ENCODE assay signal across 9 cellular contexts in the genomic region with DNA sequence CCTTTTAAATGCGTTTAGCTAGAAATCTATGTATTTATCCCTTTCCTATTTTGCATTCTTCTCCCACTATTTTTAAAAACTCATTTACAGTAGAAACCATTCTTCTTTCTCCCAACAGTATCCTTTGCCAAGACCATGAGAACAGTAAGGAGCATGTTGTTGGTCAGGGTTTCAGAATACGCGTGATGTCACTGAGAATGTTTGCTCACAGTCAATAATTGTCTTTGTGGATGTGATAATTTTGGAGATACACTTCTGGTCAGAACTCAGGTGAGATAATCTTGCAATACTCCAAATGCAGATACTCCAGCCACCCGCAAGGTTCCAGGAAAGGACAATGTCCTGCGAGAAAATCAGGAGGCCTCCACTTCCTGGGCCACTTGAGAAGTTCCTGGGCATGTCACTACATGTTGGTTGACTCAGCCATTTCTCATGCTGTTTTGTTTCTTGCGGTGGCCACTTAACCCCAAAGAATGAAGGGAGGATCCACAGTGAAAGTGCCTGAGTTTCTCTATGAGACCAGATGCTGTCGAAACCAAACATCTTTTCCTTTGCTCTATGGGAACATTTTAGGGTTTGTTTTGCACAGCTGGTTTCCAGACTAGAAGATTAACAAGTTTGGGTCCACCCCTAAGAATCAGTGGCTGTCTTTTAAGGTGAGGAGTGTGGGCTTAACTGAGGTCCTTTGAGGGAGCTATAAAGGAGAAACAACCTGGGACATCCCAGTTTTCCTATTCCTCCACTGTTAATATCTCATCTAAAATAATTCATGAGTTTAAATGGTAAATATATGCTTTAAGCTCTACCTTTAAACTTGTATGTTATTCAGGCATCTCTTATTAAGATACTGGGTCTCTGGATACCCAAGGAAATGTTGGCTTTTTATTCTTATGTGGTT.
DNase-seq lines count a peak whose midpoint lies in the region; ATAC-seq, FAIRE-seq and TF ChIP-seq lines count a peak whose summit lies in the region.
"Had no signal": no experiment of that assay in that cellular context is flagged by ENCODE, and none has a peak within 500 bp of the region (broad histone marks: within the 10 kb centered on the region; RNA-seq: fewer than 3 reads in every experiment).

No MANE protein-coding gene starts in this region.

- peak overlapping the region; percentile 32 for H4K91ac ChIP-seq in H1 (replicated peaks; ENCODE audit: insufficient read length, low read length)

- no peak for TF ChIP-seq EP300 in H1 (IDR thresholded peaks at IDR 0.05; ENCODE audit: borderline replicate concordance in 1 of 2, low read depth in 2 of 2, low read length in 2 of 2)
- TF ChIP-seq EP300 in suprapubic skin (IDR thresholded peaks at IDR 0.05) = no peak

- no peaks in the 10 kb centered on the region for H3K27me3 ChIP-seq in KMS-11 (ENCODE audit: insufficient read depth, low read depth)
- no peaks in the 10 kb centered on the region for H3K27me3 ChIP-seq in H1 (replicated peaks in 1 of 4; ENCODE audit: control insufficient read depth in 3 of 4, extremely low read depth in 1 of 4, insufficient read depth in 3 of 4, low read length in 3 of 4)
- no peaks in the 10 kb centered on the region for H3K27me3 ChIP-seq in suprapubic skin
- H3K27me3 ChIP-seq: BLaER1 had no signal

- H4K8ac ChIP-seq in H1 (ENCODE audit: extremely low read depth, insufficient read depth, low read length) = no peak overlapping the region

- CTCF ChIA-PET in H1 (lab: Charles Lee; ENCODE audit: partially characterized antibody) = interaction anchor here (0.6 to 2.5 kb wide), 6 partner anchors 20 to 277 kb away, joined by 3 to 8 read pairs (median 4); no protein-coding TSS in a partner anchor

- FAIRE-seq in H1 (lab: Jason Lieb, UNC) = no peak

- TF ChIP-seq POLR2A in H1 (IDR thresholded peaks at IDR 0.05; ENCODE audit: control extremely low read depth in 1 of 2, low read depth in 2 of 2, low read length in 2 of 2) (no peak), suprapubic skin (IDR thresholded peaks at IDR 0.05) (no peak)

- H2AFZ ChIP-seq in KMS-11 (ENCODE audit: low read depth) (no peak overlapping the region), H1 (ENCODE audit: low read length) (no peak overlapping the region)

- H3K4me3 ChIP-seq in KMS-11 (IDR thresholded peaks at IDR 0.05; ENCODE audit: insufficient read depth, low read depth, low read length) (no peak overlapping the region), H1 (ENCODE audit: extremely low read depth in 1 of 4, insufficient read depth in 2 of 4, low read depth in 3 of 4, low read length in 4 of 4) (no peak overlapping the region; a peak in 1 of 8 replicates), suprapubic skin (no peak overlapping the region)
- H3K4me3 ChIP-seq: BLaER1 had no signal

- no peaks in the 10 kb centered on the region for H4K20me1 ChIP-seq in KMS-11 (ENCODE audit: insufficient read depth)
- H4K20me1 ChIP-seq in H1 (replicated peaks in 1 of 2; ENCODE audit: control insufficient read depth in 1 of 2, insufficient read depth in 2 of 2, low read length in 2 of 2) = no peaks in the 10 kb centered on the region
- H4K20me1 ChIP-seq: BLaER1 had no signal

- TF ChIP-seq RAD21 in H1 (IDR thresholded peaks at IDR 0.05 in 1 of 2, conservative IDR thresholded peaks at IDR 0.05 in 1 of 2; ENCODE audit: low read depth in 2 of 2, low read length in 2 of 2) = no peak

- H3K56ac ChIP-seq in H1 (replicated peaks; ENCODE audit: insufficient read length, low read depth, low read length) = no peak overlapping the region

- H3K9me3 ChIP-seq in H1 (ENCODE audit: insufficient read depth in 2 of 2, low read depth in 1 of 2, low read length in 1 of 2) (no peaks in the 10 kb centered on the region), suprapubic skin (no peaks in the 10 kb centered on the region)
- H3K9me3 ChIP-seq: BLaER1 had no signal

- H3K79me1 ChIP-seq in H1 (ENCODE audit: low read depth, low read length) = no peaks in the 10 kb centered on the region

- H2BK5ac ChIP-seq in H1 (ENCODE audit: low read depth, low read length) = peak overlapping the region; percentile 79

- POLR2A ChIA-PET in H1 (lab: Charles Lee; ENCODE audit: partially characterized antibody) = interaction anchor here (1.1 to 1.6 kb wide), 3 partner anchors 8 to 142 kb away, joined by 3 to 5 read pairs (median 3); no protein-coding TSS in a partner anchor

- peak overlapping the region; percentile 44 for H2BK120ac ChIP-seq in H1 (replicated peaks; ENCODE audit: low read depth, low read length)

- no peak overlapping the region for H2BK20ac ChIP-seq in H1 (ENCODE audit: low read length)

- TF ChIP-seq CTCF in KMS-11 (conservative IDR thresholded peaks at IDR 0.05; ENCODE audit: low read depth, low read length) (no peak), H1 (IDR thresholded peaks at IDR 0.05; ENCODE audit: control extremely low read depth in 1 of 3, insufficient read depth in 1 of 3, low read depth in 1 of 3, low read length in 3 of 3) (no peak), suprapubic skin (IDR thresholded peaks at IDR 0.05) (no peak)

- no peak overlapping the region for H3K23ac ChIP-seq in H1 (ENCODE audit: insufficient read length)

- H2AK5ac ChIP-seq in H1 (ENCODE audit: low read depth, low read length) = no peak overlapping the region

- no peak for ATAC-seq in HG02981 (IDR thresholded peaks at IDR 0.05; ENCODE audit: unreplicated experiment)

- 82% methylated on average over 7 of the region's 7 CpGs; no CpG with 5 or more reads in 1 of the 2 experiments for WGBS in H1 (ENCODE audit: extremely low coverage in 1 of 2, insufficient coverage in 1 of 2, insufficient read length in 1 of 2, insufficient replicate concordance in 2 of 2, low coverage in 1 of 2, low lambda C conversion rate in 2 of 2, missing lambda C conversion rate in 1 of 2), 2 experiments
- 75% methylated on average over 7 of the region's 7 CpGs for WGBS in suprapubic skin

- H3K9ac ChIP-seq in KMS-11 = no peak overlapping the region
- H3K9ac ChIP-seq in H1 (replicated peaks in 1 of 4; ENCODE audit: extremely low read depth in 1 of 4, low read depth in 3 of 4, low read length in 3 of 4) = no peak overlapping the region
- H3K9ac ChIP-seq: BLaER1 had no signal

- H3K27ac ChIP-seq in KMS-11 (no peak overlapping the region), H1 (ENCODE audit: low read depth, low read length) (peak overlapping the region; percentile 67), suprapubic skin (peak overlapping the region; percentile 23)
- H3K27ac ChIP-seq: BLaER1 had no signal

- no peaks in the 10 kb centered on the region for H3K23me2 ChIP-seq in H1 (ENCODE audit: low read depth, low read length)

- H3K4ac ChIP-seq in H1 (replicated peaks; ENCODE audit: insufficient read length, low read depth, low read length) = peak overlapping the region; percentile 28

- no peaks in the 10 kb centered on the region for H3K79me2 ChIP-seq in KMS-11 (ENCODE audit: insufficient read depth, low read depth)
- no peaks in the 10 kb centered on the region for H3K79me2 ChIP-seq in H1 (ENCODE audit: control insufficient read depth in 1 of 2, insufficient read depth in 2 of 2, low read length in 2 of 2)

- DNase-seq in NCI-H146 (lab: John Stamatoyannopoulos, UW) (peak; percentile 35), NCI-H146 treated with DMSO at 0.1 percent for 48 hours (lab: John Stamatoyannopoulos, UW; ENCODE audit: unreplicated experiment) (no peak), H1 (ENCODE audit: low read depth in 1 of 2, low spot score in 2 of 2) (no peak), suprapubic skin (ENCODE audit: low spot score in 2 of 2) (no peak), NCI-H1694 (lab: John Stamatoyannopoulos, UW) (no peak), SK-N-DZ (ENCODE audit: low spot score) (no peak)

- H3K36me3 ChIP-seq in KMS-11 (ENCODE audit: insufficient read depth) (no peaks in the 10 kb centered on the region), H1 (ENCODE audit: control insufficient read depth in 2 of 4, insufficient read depth in 4 of 4, low read length in 3 of 4) (peaks cover 9 to 23% (median 15%) of the 10 kb centered on the region in 4 experiments), suprapubic skin (no peaks in the 10 kb centered on the region)

- peak overlapping the region; percentile 20; the same call in 1 of the 2 replicates for H2BK12ac ChIP-seq in H1 (ENCODE audit: low read depth, low read length)

- H3K4me2 ChIP-seq in KMS-11 (peak overlapping the region; percentile 18; the same call in 1 of the 2 replicates), H1 (ENCODE audit: insufficient read depth in 1 of 2, low read depth in 2 of 2, low read length in 2 of 2) (no peak overlapping the region)
- H3K4me2 ChIP-seq: BLaER1 had no signal

- no peak overlapping the region for H3K14ac ChIP-seq in H1 (ENCODE audit: insufficient read length)

- H3K4me1 ChIP-seq in KMS-11 (ENCODE audit: low read depth, poor library complexity, severe bottlenecking) (peaks cover 20% of the 10 kb centered on the region), H1 (replicated peaks in 1 of 4; ENCODE audit: control insufficient read depth in 3 of 4, insufficient read depth in 4 of 4, low read length in 3 of 4) (peaks cover 2 to 13% (median 6%) of the 10 kb centered on the region in 4 experiments), suprapubic skin (no peaks in the 10 kb centered on the region)
- H3K4me1 ChIP-seq: BLaER1 had no signal

- H3K18ac ChIP-seq in H1 (ENCODE audit: extremely low read depth, low read length) = peak overlapping the region; percentile 3; the same call in 1 of the 2 replicates

- H2BK15ac ChIP-seq in H1 (ENCODE audit: low read length) = no peak overlapping the region

- peak overlapping the region; percentile 0 for H4K5ac ChIP-seq in H1 (ENCODE audit: insufficient read length, low read depth, low read length)

TF ChIP-seq in H1, 55 proteins besides CTCF, POLR2A, EP300 and RAD21:
- no peak for TF ChIP-seq EZH2 (IDR thresholded peaks at IDR 0.05; ENCODE audit: low read depth, low read length, severe bottlenecking)
- TF ChIP-seq CBX8 (IDR thresholded peaks at IDR 0.05; ENCODE audit: borderline replicate concordance, low read depth, low read length) = no peak
- no peak for TF ChIP-seq SIN3A (conservative IDR thresholded peaks at IDR 0.05 in 1 of 2, IDR thresholded peaks at IDR 0.05 in 1 of 2; ENCODE audit: low read depth in 1 of 2, low read length in 2 of 2)
- TF ChIP-seq TAF1 (IDR thresholded peaks at IDR 0.05; ENCODE audit: low read depth, low read length) = 0 out of 2 replicates have a peak, but pooled peaks have one; percentile 18
- TF ChIP-seq SUZ12 (IDR thresholded peaks at IDR 0.05; ENCODE audit: low read length) = no peak
- TF ChIP-seq, protein P1, sequence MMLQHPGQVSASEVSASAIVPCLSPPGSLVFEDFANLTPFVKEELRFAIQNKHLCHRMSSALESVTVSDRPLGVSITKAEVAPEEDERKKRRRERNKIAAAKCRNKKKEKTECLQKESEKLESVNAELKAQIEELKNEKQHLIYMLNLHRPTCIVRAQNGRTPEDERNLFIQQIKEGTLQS (IDR thresholded peaks at IDR 0.05; ENCODE audit: insufficient read depth, low read depth, low read length) = no peak
- no peak for TF ChIP-seq PHF8 (conservative IDR thresholded peaks at IDR 0.05; ENCODE audit: low read depth, low read length)
